ENCODE assay signal across 17 cellular contexts in the genomic region with DNA sequence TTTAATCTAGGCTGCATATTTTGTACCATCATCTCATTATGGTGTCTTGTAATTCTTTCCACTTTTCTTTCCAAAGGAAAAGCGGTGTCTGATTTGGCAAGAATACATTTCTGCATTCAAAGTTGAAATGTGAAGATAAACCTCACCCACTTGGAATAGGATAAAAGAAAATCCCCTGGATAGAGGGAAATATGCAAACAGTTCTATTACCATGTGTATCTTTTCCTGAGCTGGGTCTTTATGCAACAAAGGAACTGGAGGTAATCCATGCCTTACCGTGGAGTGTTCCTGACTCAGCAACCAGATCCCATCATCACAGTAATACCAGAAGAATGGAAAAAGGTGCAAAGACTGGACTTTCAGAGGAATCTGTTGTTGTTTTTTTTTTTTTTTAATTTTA. TPM values are rescaled to one million over a fixed set of nuclear protein-coding genes. Genes with fewer than 3 reads are reported as not detected.
DNase-seq lines count a peak whose midpoint lies in the region; ATAC-seq, FAIRE-seq and TF ChIP-seq lines count a peak whose summit lies in the region.
"Had no signal": no experiment of that assay in that cellular context is flagged by ENCODE, and none has a peak within 500 bp of the region (broad histone marks: within the 10 kb centered on the region; RNA-seq: fewer than 3 reads in every experiment).

No MANE protein-coding gene starts in this region.

- H3K36me3 ChIP-seq in left lung (no peaks in the 10 kb centered on the region), sigmoid colon (no peaks in the 10 kb centered on the region)
- H3K36me3 ChIP-seq: BLaER1 treated with 17β-estradiol and CSF1 and Interleukin-3, amounts not matched to agents 10 nM and 100 nM had no signal

- TF ChIP-seq CTCF in astrocyte of the cerebellum (IDR thresholded peaks at IDR 0.05; ENCODE audit: low read depth, low read length, missing control alignments) (no peak), left lung (IDR thresholded peaks at IDR 0.05) (no peak), sigmoid colon (IDR thresholded peaks at IDR 0.05) (no peak), D721Med (IDR thresholded peaks at IDR 0.05; ENCODE audit: insufficient read depth, missing control alignments) (no peak)

- H3K9me3 ChIP-seq in left lung = no peaks in the 10 kb centered on the region
- H3K9me3 ChIP-seq in sigmoid colon = no peaks in the 10 kb centered on the region
- H3K9me3 ChIP-seq: BLaER1 treated with 17β-estradiol and CSF1 and Interleukin-3, amounts not matched to agents 10 nM and 100 nM had no signal

- DNase-seq in NCI-H226 (peak; percentile 32), astrocyte of the cerebellum (ENCODE audit: low read depth) (peak; percentile 76), left lung (no peak), sigmoid colon (no peak), D721Med (ENCODE audit: insufficient read length, low spot score) (no peak), HCEC 1CT (no peak), substantia nigra (lab: John Stamatoyannopoulos, UW) (no peak), anterior cingulate cortex (lab: John Stamatoyannopoulos, UW) (no peak)
- DNase-seq: ACHN; CD4-positive, CD25-positive, alpha-beta regulatory T cell; DND-41; GDM1 had no signal

- intact Hi-C loops in left lung (cut with DNase I) (no loop called here), sigmoid colon (cut with DNase I) (loop anchor here (5.0 to 10.0 kb wide), 2 partner anchors 56 to 208 kb away; a partner anchor contains a TSS)

- H3K27ac ChIP-seq in left lung = no peak overlapping the region
- peak overlapping the region; percentile 27 to 63 (median 48) for H3K27ac ChIP-seq in sigmoid colon
- no peak overlapping the region for H3K27ac ChIP-seq in substantia nigra (ENCODE audit: low read depth, low read length, poor library complexity, severe bottlenecking)
- H3K27ac ChIP-seq: BLaER1 treated with 17β-estradiol and CSF1 and Interleukin-3, amounts not matched to agents 10 nM and 100 nM; HL-60 had no signal

- in situ Hi-C loops in astrocyte of the cerebellum (cut with HindIII; ENCODE audit: low sequenced_read_pairs) = no loop called here

- 73 to 87% methylated on average over 2 of the region's 2 CpGs for WGBS in sigmoid colon, 2 donors

- ATAC-seq in left lung = peak; percentile 21
- ATAC-seq: HCT116 had no signal

- H3K4me3 ChIP-seq in astrocyte of the cerebellum (ENCODE audit: low read depth, low read length) (no peak overlapping the region), left lung (no peak overlapping the region), sigmoid colon (no peak overlapping the region)
- H3K4me3 ChIP-seq: BLaER1 treated with 17β-estradiol and CSF1 and Interleukin-3, amounts not matched to agents 10 nM and 100 nM had no signal

- H3K27me3 ChIP-seq in left lung (no peaks in the 10 kb centered on the region), sigmoid colon (no peaks in the 10 kb centered on the region)
- H3K27me3 ChIP-seq: BLaER1 treated with 17β-estradiol and CSF1 and Interleukin-3, amounts not matched to agents 10 nM and 100 nM had no signal

- no peak for TF ChIP-seq EP300 in sigmoid colon (IDR thresholded peaks at IDR 0.05)

- no peak for FAIRE-seq in D721Med (lab: Jason Lieb, UNC)
- FAIRE-seq: GM12892, H1 had no signal

- no peak for TF ChIP-seq POLR2A in sigmoid colon (IDR thresholded peaks at IDR 0.05)

- H3K4me1 ChIP-seq in left lung = no peaks in the 10 kb centered on the region
- peaks cover 0 to 65% (median 41%) of the 10 kb centered on the region in 4 donors for H3K4me1 ChIP-seq in sigmoid colon
- H3K4me1 ChIP-seq: BLaER1 treated with 17β-estradiol and CSF1 and Interleukin-3, amounts not matched to agents 10 nM and 100 nM had no signal

RNA-seq across cellular contexts. Expression of a gene that starts 55.4 kb away (rescaled TPM):
- 10 to 100 TPM; 36.3 to 36.9 TPM for total RNA-seq in left lung
- total RNA-seq in sigmoid colon = 10 to 100 TPM; 16.1 to 61.6 (median 31.6) TPM
- 10 to 100 TPM in 1 of 3 donors, 1 to 10 TPM in 2; 1.2 to 15.4 (median 1.8) TPM for polyA plus RNA-seq in sigmoid colon
- polyA plus RNA-seq: CD4-positive, CD25-positive, alpha-beta regulatory T cell had no signal

Comparison
In these comparisons a context has a peak if more than half of its experiments do, and no peak if none do; other contexts are left out.
1. DNase-seq: peak in NCI-H226 (single experiment) and astrocyte of the cerebellum (single experiment); none in left lung (0 of 2), sigmoid colon (single experiment), D721Med (single experiment), HCEC 1CT (single experiment), substantia nigra (0 of 49) and anterior cingulate cortex (0 of 58).
2. H3K27ac ChIP-seq: peak in sigmoid colon (4 of 4); none in left lung (0 of 2) and substantia nigra (single experiment).